Comparison of ENCODE assay signal across 9 cellular contexts in the genomic region with DNA sequence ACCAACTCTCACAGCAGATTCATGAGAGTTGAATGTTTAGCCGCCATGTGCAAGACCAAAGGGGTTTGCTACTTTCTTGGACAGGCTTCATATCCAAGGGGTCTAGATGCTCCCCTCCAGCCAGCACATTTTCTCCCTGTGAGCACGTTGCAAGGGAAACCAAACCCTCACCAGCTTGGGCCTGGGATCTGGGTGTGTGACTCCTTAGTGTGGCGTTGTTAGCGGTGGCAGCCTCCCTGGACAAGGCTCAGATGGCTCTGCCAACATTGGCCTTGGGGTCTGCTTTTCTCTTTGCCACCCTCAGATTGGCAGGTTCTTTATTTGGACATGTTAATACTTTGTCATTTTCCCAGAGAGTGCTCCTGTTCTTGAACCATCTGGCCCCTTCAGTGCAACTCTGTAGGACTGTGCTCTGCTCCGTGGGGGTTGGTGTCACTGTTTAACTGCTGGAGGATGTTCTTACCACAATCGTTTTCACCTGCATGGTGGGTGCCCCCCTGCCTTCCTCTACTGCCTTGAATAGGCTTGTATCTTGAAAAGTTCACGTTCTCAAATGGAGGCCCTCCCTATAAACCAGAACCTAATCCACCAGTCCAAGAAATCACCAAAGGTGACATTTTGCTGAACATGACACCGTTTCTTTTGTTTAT. TPM values are rescaled to one million over a fixed set of nuclear protein-coding genes. Genes with fewer than 3 reads are reported as not detected.
DNase-seq lines count a peak whose midpoint lies in the region; ATAC-seq and TF ChIP-seq lines count a peak whose summit lies in the region.
"Had no signal": no experiment of that assay in that cellular context is flagged by ENCODE, and none has a peak within 500 bp of the region (broad histone marks: within the 10 kb centered on the region; RNA-seq: fewer than 3 reads in every experiment).

No MANE protein-coding gene starts in this region.

- H3K27me3 ChIP-seq in CD4-positive, alpha-beta T cell (ENCODE audit: control insufficient read depth, insufficient read depth, low read length), result no peaks in the 10 kb centered on the region

- peak overlapping the region; percentile 93 for H3K27ac ChIP-seq in CD4-positive, alpha-beta T cell (ENCODE audit: low read depth, low read length)

- CTCF ChIA-PET in CD4-positive, alpha-beta T cell (lab: Charles Lee), result interaction anchor here (1.2 to 2.9 kb wide), 4 partner anchors 12 to 68 kb away, joined by 3 to 27 read pairs (median 6); a partner anchor contains a TSS

- H3K4me3 Mint-ChIP-seq in CD4-positive, alpha-beta T cell, result peak overlapping the region; percentile 85
- peak overlapping the region; percentile 83 for H3K4me3 Mint-ChIP-seq in natural killer cell

- H3K9me3 ChIP-seq in CD4-positive, alpha-beta T cell (ENCODE audit: control insufficient read depth, low read length), result no peaks in the 10 kb centered on the region

- H3K4me1 Mint-ChIP-seq in CD4-positive, alpha-beta T cell (ENCODE audit: low read depth), result peaks cover 97% of the 10 kb centered on the region
- H3K4me1 Mint-ChIP-seq in natural killer cell, result peaks cover 63 to 75% of the 10 kb centered on the region in 2 donors

- no peak for ATAC-seq in CD4-positive, alpha-beta T cell (ENCODE audit: poor library complexity)
- no peak for ATAC-seq in activated naive CD4-positive, alpha-beta T cell treated with anti-CD3 and anti-CD28 coated beads, Interleukin-2, amount 50 U/mL, for 72 hours
- no peak for ATAC-seq in natural killer cell

- peak in 1 of 10 experiments; percentile 16 for DNase-seq in CD4-positive, alpha-beta T cell
- DNase-seq in Jurkat, Clone E6-1 (ENCODE audit: low read depth, low spot score), result peak; percentile 94
- DNase-seq in activated naive CD4-positive, alpha-beta T cell treated with anti-CD3 and anti-CD28 coated beads, Interleukin-2, amount 50 U/mL, for 72 hours (ENCODE audit: low spot score in 2 of 2), result no peak
- no peak for DNase-seq in natural killer cell
- DNase-seq in stimulated activated CD4-positive, alpha-beta T cell treated with anti-CD3 and anti-CD28 coated beads, Interleukin-15, amount 100 ng/mL, for 24 hours, result no peak
- no peak for DNase-seq in hepatic stellate cell (ENCODE audit: low spot score)
- DNase-seq in COLO829 (ENCODE audit: low spot score), result no peak
- no peak for DNase-seq in HUDEP-2 (lab: John Stamatoyannopoulos, UW; ENCODE audit: unreplicated experiment in 76 of 76)
- DNase-seq: cerebellar nuclear complex had no signal

- peak overlapping the region; percentile 90 for H3K27ac Mint-ChIP-seq in CD4-positive, alpha-beta T cell
- peak overlapping the region; percentile 86 to 93 for H3K27ac Mint-ChIP-seq in activated naive CD4-positive, alpha-beta T cell treated with anti-CD3 and anti-CD28 coated beads, Interleukin-2, amount 50 U/mL, for 72 hours
- peak overlapping the region; percentile 89 to 93 for H3K27ac Mint-ChIP-seq in natural killer cell

- POLR2A ChIA-PET in CD4-positive, alpha-beta T cell (lab: Charles Lee), result interaction anchor here (1.3 to 2.7 kb wide), 3 partner anchors 12 to 44 kb away, joined by 3 to 26 read pairs (median 6); no protein-coding TSS in a partner anchor

- intact Hi-C loops in CD4-positive, alpha-beta T cell (cut with DNase I, micrococcal nuclease), result loop anchor here (5.0 to 10.0 kb wide), 4 partner anchors 35 to 1552 kb away; a partner anchor contains a TSS
- intact Hi-C loops in natural killer cell (cut with micrococcal nuclease), result no loop called here

- peaks cover 42% of the 10 kb centered on the region for H3K36me3 Mint-ChIP-seq in CD4-positive, alpha-beta T cell (ENCODE audit: low read depth)
- H3K36me3 Mint-ChIP-seq in activated naive CD4-positive, alpha-beta T cell treated with anti-CD3 and anti-CD28 coated beads, Interleukin-2, amount 50 U/mL, for 72 hours, result peaks cover 5 to 22% of the 10 kb centered on the region in 2 donors
- no peaks in the 10 kb centered on the region for H3K36me3 Mint-ChIP-seq in natural killer cell

- no peaks in the 10 kb centered on the region for H3K27me3 Mint-ChIP-seq in CD4-positive, alpha-beta T cell
- H3K27me3 Mint-ChIP-seq in natural killer cell (ENCODE audit: low read depth in 2 of 2), result no peaks in the 10 kb centered on the region

- H3K9me3 Mint-ChIP-seq in CD4-positive, alpha-beta T cell, result peaks cover 2% of the 10 kb centered on the region
- H3K9me3 Mint-ChIP-seq in activated naive CD4-positive, alpha-beta T cell treated with anti-CD3 and anti-CD28 coated beads, Interleukin-2, amount 50 U/mL, for 72 hours, result no peaks in the 10 kb centered on the region
- no peaks in the 10 kb centered on the region for H3K9me3 Mint-ChIP-seq in natural killer cell

- H3K4me3 ChIP-seq in Jurkat, Clone E6-1 (ENCODE audit: low read length), result peak overlapping the region; percentile 32

- TF ChIP-seq CTCF in CD4-positive, alpha-beta T cell (IDR thresholded peaks at IDR 0.05), result no peak
- no peak for TF ChIP-seq CTCF in natural killer cell (IDR thresholded peaks at IDR 0.05)

RNA-seq across cellular contexts. Expression of a gene that starts 13.4 kb away (rescaled TPM):
- total RNA-seq in CD4-positive, alpha-beta T cell, result 100 to 1,000 TPM; 109 to 116 TPM
- 19.7 TPM for polyA plus RNA-seq in Jurkat, Clone E6-1 (2012; ENCODE audit: insufficient read depth, insufficient read length)
- 10 to 100 TPM; 15.4 to 24.4 TPM for total RNA-seq in activated naive CD4-positive, alpha-beta T cell treated with anti-CD3 and anti-CD28 coated beads, Interleukin-2, amount 50 U/mL, for 72 hours
- 10 to 100 TPM; 10.4 to 14.7 (median 13.8) TPM for total RNA-seq in natural killer cell

Comparison
In these comparisons a context has a peak if more than half of its experiments do, and no peak if none do; other contexts are left out.
1. RNA of a gene that starts 13.4 kb away (total RNA-seq): 109 to 116 TPM in CD4-positive, alpha-beta T cell; 15.4 to 24.4 TPM in activated naive CD4-positive, alpha-beta T cell treated with anti-CD3 and anti-CD28 coated beads, Interleukin-2, amount 50 U/mL, for 72 hours and 10.4 to 14.7 TPM in natural killer cell; every median in the first group is over 4 times any median in the second.
2. Peak in every context shown above with its lines, with median percentiles within 50 percentile points of each other: H3K27ac Mint-ChIP-seq.